1 cellular context compared by ENCODE assay signal in genomic region chr1:24878775-24879742, GRCh38.
A peak's percentile ranks its signal among the peaks of the same experiment; 100 is the strongest.
TF ChIP-seq lines count a peak whose summit lies in the region.

No MANE protein-coding gene starts in this region.

TF ChIP-seq in HepG2, 621 proteins besides CTCF, POLR2A, EP300 and RAD21:
- TF ChIP-seq TEAD3 (CRISPR knock-in tag; optimal IDR thresholded peaks at IDR 0.05; ENCODE audit: borderline replicate concordance) (peak; percentile 32), ZIK1 (CRISPR knock-in tag; IDR thresholded peaks at IDR 0.05; ENCODE audit: borderline replicate concordance, low read depth) (no peak), LCORL (IDR thresholded peaks at IDR 0.05) (peak; percentile 11; the same call in 1 of the 2 replicates), LCORL (CRISPR knock-in tag; IDR thresholded peaks at IDR 0.05) (no peak), MAFF (IDR thresholded peaks at IDR 0.05; ENCODE audit: low read depth, low read length) (no peak), FOSL2 (CRISPR knock-in tag; IDR thresholded peaks at IDR 0.05) (peak; percentile 56), FOSL1 (CRISPR knock-in tag; IDR thresholded peaks at IDR 0.05; ENCODE audit: borderline replicate concordance) (peak; percentile 46; the same call in 1 of the 2 replicates), SAP130 (CRISPR knock-in tag; IDR thresholded peaks at IDR 0.05; ENCODE audit: low read depth) (0 out of 2 replicates have a peak, but pooled peaks have one; percentile 27), ZNF652 (CRISPR knock-in tag; IDR thresholded peaks at IDR 0.05; ENCODE audit: borderline replicate concordance, low read depth) (peak; percentile 65; the same call in 1 of the 2 replicates), ZNF792 (CRISPR knock-in tag; IDR thresholded peaks at IDR 0.05) (no peak)
